In genomic region chr5:69333668-69334315, GRCh38 we compare ENCODE assay signal across 8 cellular contexts. TPM values are rescaled to one million over a fixed set of nuclear protein-coding genes. Genes with fewer than 3 reads are reported as not detected.
DNase-seq lines count a peak whose midpoint lies in the region; ATAC-seq, FAIRE-seq and TF ChIP-seq lines count a peak whose summit lies in the region.
"Not testable (repeated sequence)": the region's sequence is repeated elsewhere in the genome, so short reads cannot be mapped to it uniquely, and the experiment has no call there.

No MANE protein-coding gene starts in this region.

- H3K4me1 Mint-ChIP-seq in activated CD8-positive, alpha-beta T cell treated with anti-CD3 and anti-CD28 coated beads for 36 hours (ENCODE audit: low read depth): peaks cover 12% of the 10 kb centered on the region
- not testable (repeated sequence) for H3K4me1 Mint-ChIP-seq in chondrocyte (ENCODE audit: low read depth)

- not testable (repeated sequence) for H2AFZ ChIP-seq in HCT116 (ENCODE audit: low read depth, low read length, poor library complexity, severe bottlenecking); PC-9; HepG2 (ENCODE audit: low read length)

- POLR2A ChIA-PET in HCT116 (lab: Charles Lee): interaction anchor here (0.6 kb wide), 1 partner anchor 8 kb away, joined by 5 read pairs; no protein-coding TSS in a partner anchor
- POLR2A ChIA-PET in PC-9 (lab: Charles Lee; ENCODE audit: unreplicated experiment): interaction anchor here (0.7 kb wide), 1 partner anchor 245 kb away, joined by 3 read pairs; no protein-coding TSS in a partner anchor
- POLR2A ChIA-PET in activated CD8-positive, alpha-beta T cell treated with anti-CD3 and anti-CD28 coated beads for 36 hours (lab: Charles Lee): not testable (repeated sequence)
- POLR2A ChIA-PET in HepG2 (lab: Yijun Ruan, JAX): interaction anchor here (0.8 to 3.5 kb wide), 5 partner anchors 57 to 240 kb away, joined by 3 to 27 read pairs (median 5); partner anchors contain the start of genes CCNB1, CDK7 and SLC30A5

- H3K9me3 Mint-ChIP-seq in activated CD8-positive, alpha-beta T cell treated with anti-CD3 and anti-CD28 coated beads for 36 hours; chondrocyte (ENCODE audit: low read depth): not testable (repeated sequence)

- DNase-seq in BE2C (peak; percentile 17), chondrocyte (ENCODE audit: low spot score) (peak; percentile 59), upper lobe of right lung (peak; percentile 62)
- not testable (repeated sequence) for DNase-seq in HCT116 (ENCODE audit: low read depth, low spot score); PC-9; HepG2 (ENCODE audit: low spot score)
- DNase-seq in activated CD8-positive, alpha-beta T cell treated with anti-CD3 and anti-CD28 coated beads for 36 hours: peak; percentile 7

- FAIRE-seq in HepG2 (lab: Jason Lieb, UNC): not testable (repeated sequence)

- H3K9ac ChIP-seq in HCT116 (ENCODE audit: low read length); HepG2 (ENCODE audit: insufficient read depth, low read depth, low read length): not testable (repeated sequence)

- 92% methylated on average over 23 of the region's 25 CpGs for WGBS in HepG2 (ENCODE audit: low lambda C conversion rate)

- intact Hi-C loops in HCT116 (cut with micrococcal nuclease) (loop anchor here (1.0 to 10.0 kb wide), 3 partner anchors 61 to 289 kb away; no protein-coding TSS in a partner anchor), PC-9 (cut with micrococcal nuclease; ENCODE audit: unreplicated experiment) (loop anchor here (5.0 to 10.0 kb wide), 4 partner anchors 34 to 289 kb away; partner anchors contain the start of genes AK6, RAD17, SLC30A5 and TAF9), HepG2 (cut with micrococcal nuclease; ENCODE audit: unreplicated experiment) (loop anchor here (1.0 to 5.0 kb wide), 5 partner anchors 144 to 309 kb away; partner anchors contain the start of genes CCNB1 and CENPH)
- intact Hi-C loops in activated CD8-positive, alpha-beta T cell treated with anti-CD3 and anti-CD28 coated beads for 36 hours (cut with micrococcal nuclease): loop anchor here (5.0 to 10.0 kb wide), 2 partner anchors 239 to 291 kb away; partner anchors contain the start of gene SLC30A5
- intact Hi-C loops in upper lobe of right lung (cut with DNase I): not testable (repeated sequence)

- not testable (repeated sequence) for H3K9me2 ChIP-seq in HCT116 (ENCODE audit: insufficient read depth); PC-9 (ENCODE audit: insufficient read depth)

- TF ChIP-seq CTCF in BE2C (IDR thresholded peaks at IDR 0.05; ENCODE audit: low read depth, low read length); HCT116 (IDR thresholded peaks at IDR 0.05 in 2 of 3, conservative IDR thresholded peaks at IDR 0.05 in 1 of 3; ENCODE audit: borderline replicate concordance in 1 of 3, insufficient read depth in 1 of 3, low read depth in 2 of 3, low read length in 2 of 3); PC-9 (conservative IDR thresholded peaks at IDR 0.05); activated CD8-positive, alpha-beta T cell treated with anti-CD3 and anti-CD28 coated beads for 36 hours (IDR thresholded peaks at IDR 0.05); chondrocyte (IDR thresholded peaks at IDR 0.05); HepG2 (CRISPR knock-in tag; IDR thresholded peaks at IDR 0.05); neutrophil (IDR thresholded peaks at IDR 0.05); upper lobe of right lung (IDR thresholded peaks at IDR 0.05): not testable (repeated sequence)

- not testable (repeated sequence) for H3K27ac Mint-ChIP-seq in activated CD8-positive, alpha-beta T cell treated with anti-CD3 and anti-CD28 coated beads for 36 hours; chondrocyte (ENCODE audit: unreplicated experiment)

- ATAC-seq in HCT116; activated CD8-positive, alpha-beta T cell treated with anti-CD3 and anti-CD28 coated beads for 36 hours; upper lobe of right lung: not testable (repeated sequence)
- 0 out of 3 replicates have a peak, but pooled peaks have one; percentile 5 for ATAC-seq in HepG2

- RAD21 ChIA-PET in HCT116 (lab: Charles Lee; ENCODE audit: low non-redundant PET in 1 of 2, low total read pairs in 2 of 2, uncharacterized antibody in 2 of 2, unreplicated experiment in 2 of 2): not testable (repeated sequence)

- TF ChIP-seq RAD21 in HCT116 (IDR thresholded peaks at IDR 0.05; ENCODE audit: low read depth); HepG2 (CRISPR knock-in tag; IDR thresholded peaks at IDR 0.05): not testable (repeated sequence)

- H3K36me3 Mint-ChIP-seq in activated CD8-positive, alpha-beta T cell treated with anti-CD3 and anti-CD28 coated beads for 36 hours (ENCODE audit: low read depth); chondrocyte (ENCODE audit: low read depth): not testable (repeated sequence)

- in situ Hi-C loops in HepG2 (cut with HindIII; ENCODE audit: extremely low pct_ligation_motif_present, low pct_unique_long_range_greater_than_20kb): loop anchor here (10.0 kb wide), 2 partner anchors 59 to 239 kb away; partner anchors contain the start of gene SLC30A5

- not testable (repeated sequence) for H3K36me3 ChIP-seq in BE2C; HCT116 (ENCODE audit: control insufficient read depth in 1 of 2, insufficient read depth in 2 of 2, low read length in 2 of 2); PC-9 (ENCODE audit: low read depth); HepG2 (replicated peaks in 1 of 2; ENCODE audit: control insufficient read depth in 1 of 2, insufficient read depth in 2 of 2, low read length in 2 of 2); neutrophil; upper lobe of right lung

- H3F3A ChIP-seq in PC-9 (ENCODE audit: insufficient read depth, low read depth): peaks cover 46% of the 10 kb centered on the region

- H3K9me3 ChIP-seq in BE2C; HCT116 (ENCODE audit: control insufficient read depth in 1 of 2, insufficient read depth in 1 of 2, low read depth in 1 of 2, low read length in 2 of 2); PC-9 (ENCODE audit: insufficient read depth, low read depth); HepG2 (ENCODE audit: low read length); neutrophil; upper lobe of right lung: not testable (repeated sequence)

- not testable (repeated sequence) for H3K79me2 ChIP-seq in HCT116 (ENCODE audit: insufficient read depth, low read length); HepG2 (ENCODE audit: insufficient read depth, low read length)
- H3K79me2 ChIP-seq in PC-9 (ENCODE audit: low read depth): peaks cover 10% of the 10 kb centered on the region; the same call in 1 of the 2 replicates

- not testable (repeated sequence) for TF ChIP-seq EP300 in HepG2 (IDR thresholded peaks at IDR 0.05; ENCODE audit: low read depth in 2 of 2, low read length in 2 of 2); HepG2 (CRISPR knock-in tag; IDR thresholded peaks at IDR 0.05; ENCODE audit: borderline replicate concordance)

- H3K4me2 ChIP-seq in HCT116 (ENCODE audit: low read length) (peak overlapping the region; percentile 84; the same call in 1 of the 2 replicates), PC-9 (peak overlapping the region; percentile 96), HepG2 (ENCODE audit: low read depth, low read length) (peak overlapping the region; percentile 67)

- BruUV-seq in HCT116 (replicated peaks; lab: Mats Ljungman, UMichigan); PC-9 (replicated peaks; lab: Mats Ljungman, UMichigan); HepG2 (replicated peaks; lab: Mats Ljungman, UMichigan): not testable (repeated sequence)

- not testable (repeated sequence) for H3K27me3 Mint-ChIP-seq in activated CD8-positive, alpha-beta T cell treated with anti-CD3 and anti-CD28 coated beads for 36 hours; chondrocyte (ENCODE audit: low read depth)

- not testable (repeated sequence) for H3K4me3 ChIP-seq in BE2C (ENCODE audit: low read depth, low read length); HCT116 (replicated peaks in 1 of 2; ENCODE audit: low read depth in 1 of 2, low read length in 2 of 2); HepG2 (replicated peaks in 1 of 3; ENCODE audit: insufficient read depth in 1 of 3, low read depth in 2 of 3, low read length in 3 of 3); neutrophil (ENCODE audit: low read depth in 1 of 2, low read length in 1 of 2); upper lobe of right lung
- peak overlapping the region; percentile 66; the same call in 1 of the 2 replicates for H3K4me3 ChIP-seq in PC-9

- not testable (repeated sequence) for H3K27me3 ChIP-seq in BE2C; HCT116 (ENCODE audit: insufficient read depth, low read length); PC-9 (ENCODE audit: insufficient read depth, low read depth); HepG2 (ENCODE audit: control insufficient read depth in 1 of 2, insufficient read depth in 2 of 2, low read length in 2 of 2); neutrophil; upper lobe of right lung

- H4K20me1 ChIP-seq in HCT116 (ENCODE audit: insufficient read depth); PC-9 (ENCODE audit: insufficient read depth); HepG2 (ENCODE audit: insufficient read depth, low read length): not testable (repeated sequence)

- CTCF ChIA-PET in HCT116 (lab: Charles Lee) (interaction anchor here (1.0 to 3.9 kb wide), 5 partner anchors 14 to 309 kb away, joined by 4 to 22 read pairs (median 5); partner anchors contain the start of gene SLC30A5), PC-9 (lab: Charles Lee) (interaction anchor here (0.8 kb wide), 1 partner anchor 166 kb away, joined by 3 read pairs; no protein-coding TSS in a partner anchor)
- CTCF ChIA-PET in activated CD8-positive, alpha-beta T cell treated with anti-CD3 and anti-CD28 coated beads for 36 hours (lab: Charles Lee): interaction anchor here (0.8 to 3.3 kb wide), 14 partner anchors 8 to 291 kb away, joined by 3 to 16 read pairs (median 4); partner anchors contain the start of genes CENPH, RAD17 and SLC30A5
- CTCF ChIA-PET in HepG2 (lab: Yijun Ruan, JAX; ENCODE audit: low intra/inter-chr PET ratio, low total read pairs): not testable (repeated sequence)

- not testable (repeated sequence) for H3K27ac ChIP-seq in HCT116 (ENCODE audit: low read depth, low read length); PC-9; HepG2 (ENCODE audit: extremely low read length, insufficient read depth, low read length); upper lobe of right lung
- H3K27ac ChIP-seq in neutrophil: peak overlapping the region; percentile 71

- not testable (repeated sequence) for H3K4me3 Mint-ChIP-seq in activated CD8-positive, alpha-beta T cell treated with anti-CD3 and anti-CD28 coated beads for 36 hours; chondrocyte (ENCODE audit: unreplicated experiment)

- not testable (repeated sequence) for H3K4me1 ChIP-seq in BE2C, upper lobe of right lung
- H3K4me1 ChIP-seq in HCT116 (ENCODE audit: control insufficient read depth in 1 of 2, insufficient read depth in 2 of 2, low read length in 2 of 2) (peaks cover 9 to 48% of the 10 kb centered on the region in 2 experiments; a peak in 3 of 4 replicates), PC-9 (replicated peaks; ENCODE audit: insufficient read depth) (peaks cover 35% of the 10 kb centered on the region), HepG2 (ENCODE audit: insufficient read depth, low read length) (peaks cover 51% of the 10 kb centered on the region), neutrophil (ENCODE audit: control insufficient read depth in 1 of 2, insufficient read depth in 1 of 2, low read depth in 1 of 2, low read length in 1 of 2) (peaks cover 48 to 51% of the 10 kb centered on the region in 2 experiments)

- not testable (repeated sequence) for TF ChIP-seq POLR2A in HCT116 (IDR thresholded peaks at IDR 0.05; ENCODE audit: borderline replicate concordance, extremely low read depth, insufficient read depth, insufficient read length); HepG2 (IDR thresholded peaks at IDR 0.05; ENCODE audit: insufficient read depth in 1 of 2, low read depth in 2 of 2, low read length in 2 of 2)

RNA-seq across cellular contexts. Expression of gene CCDC125, which starts 1.2 kb away (rescaled TPM):
- 6.1 TPM for polyA plus RNA-seq in BE2C (2012; ENCODE audit: insufficient read depth, insufficient read length, low read depth)
- total RNA-seq in HCT116 (2021; ENCODE audit: unreplicated experiment) (15.9 TPM), PC-9 (2021) (9.1 and 16.6 TPM in 2 replicates), chondrocyte (1.5 to 4.6 TPM (median 1.9 TPM) in 3 replicates), HepG2 (2016; rRNA removed; fragmentation: Illumina TruSeq; extraction: Trizol) (7.5 and 12.4 TPM in 2 replicates), upper lobe of right lung (11.1 TPM)
- polyA plus RNA-seq in HCT116 (2012): 4.1 and 6.1 TPM in 2 replicates
- total RNA-seq in activated CD8-positive, alpha-beta T cell treated with anti-CD3 and anti-CD28 coated beads for 36 hours: 1 to 10 TPM; 8.3 to 9.1 TPM
- 6.2 and 6.8 TPM in 2 replicates for total RNA-seq in HepG2 (2016; cell fraction: cytosol; rRNA removed; fragmentation: Illumina TruSeq; extraction: Trizol; ENCODE audit: low read depth)
- total RNA-seq in HepG2 (2016; cell fraction: insoluble cytoplasmic fraction; rRNA removed; fragmentation: Illumina TruSeq; extraction: Trizol): 8.2 and 10.5 TPM in 2 replicates
- 5.3 and 5.8 TPM in 2 replicates for total RNA-seq in HepG2 (2016; cell fraction: membrane; rRNA removed; fragmentation: Illumina TruSeq; extraction: Trizol)
- 5.4 and 7.7 TPM in 2 replicates for total RNA-seq in HepG2 (2016; cell fraction: nucleus; rRNA removed; fragmentation: Illumina TruSeq; extraction: Trizol)
- polyA plus RNA-seq in HepG2 (2011; rRNA removed): 3.6 and 5.3 TPM in 2 replicates
- 1.7 and 2.2 TPM in 2 replicates for polyA plus RNA-seq in HepG2 (2011; cell fraction: cytosol; rRNA removed)
- polyA plus RNA-seq in HepG2 (2011; cell fraction: nucleus; rRNA removed): 4.8 and 5.1 TPM in 2 replicates
- 4.0 and 7.1 TPM in 2 replicates for polyA plus RNA-seq in HepG2 (2012)
- polyA plus RNA-seq in HepG2 (2016; cell fraction: cytosol; fragmentation: Illumina TruSeq; extraction: Trizol; ENCODE audit: low read depth): 0.85 and 1.3 TPM in 2 replicates
- polyA plus RNA-seq in HepG2 (2016; cell fraction: insoluble cytoplasmic fraction; fragmentation: Illumina TruSeq; extraction: Trizol; ENCODE audit: low read depth): 8.6 and 9.1 TPM in 2 replicates
- polyA plus RNA-seq in HepG2 (2016; cell fraction: membrane; fragmentation: Illumina TruSeq; extraction: Trizol; ENCODE audit: low read depth): 2.4 and 2.7 TPM in 2 replicates
- 9.9 and 11.3 TPM in 2 replicates for polyA plus RNA-seq in HepG2 (2016; cell fraction: nucleus; fragmentation: Illumina TruSeq; extraction: Trizol; ENCODE audit: insufficient read depth, low read depth)
- 1.7 and 4.1 TPM in 2 replicates for polyA minus RNA-seq in HepG2 (2011; rRNA and poly(A)+ RNA removed; ENCODE audit: low replicate concordance)
- 4.3 and 5.8 TPM in 2 replicates for polyA minus RNA-seq in HepG2 (2011; cell fraction: cytosol; rRNA and poly(A)+ RNA removed)
- polyA minus RNA-seq in HepG2 (2011; cell fraction: nucleus; rRNA and poly(A)+ RNA removed): 8.6 and 14.5 TPM in 2 replicates

RNA-seq across cellular contexts. Expression of gene AK6, which starts 35.5 kb away (rescaled TPM):
- polyA plus RNA-seq in BE2C (2012; ENCODE audit: insufficient read depth, insufficient read length, low read depth): 101 TPM
- total RNA-seq in HCT116 (2021; ENCODE audit: unreplicated experiment): 33.4 TPM
- 17.1 and 25.3 TPM in 2 replicates for polyA plus RNA-seq in HCT116 (2012)
- 21.6 and 23.0 TPM in 2 replicates for total RNA-seq in PC-9 (2021)
- total RNA-seq in activated CD8-positive, alpha-beta T cell treated with anti-CD3 and anti-CD28 coated beads for 36 hours: 100 to 1,000 TPM in 1 of 2 experiments, 10 to 100 TPM in 1; 95.7 to 107 TPM
- total RNA-seq in chondrocyte: 32.5 to 38.6 TPM (median 33.0 TPM) in 3 replicates
- 77.2 and 123 TPM in 2 replicates for total RNA-seq in HepG2 (2016; rRNA removed; fragmentation: Illumina TruSeq; extraction: Trizol)
- total RNA-seq in HepG2 (2016; cell fraction: cytosol; rRNA removed; fragmentation: Illumina TruSeq; extraction: Trizol; ENCODE audit: low read depth): 19.9 and 26.6 TPM in 2 replicates
- total RNA-seq in HepG2 (2016; cell fraction: insoluble cytoplasmic fraction; rRNA removed; fragmentation: Illumina TruSeq; extraction: Trizol): 86.9 and 113 TPM in 2 replicates
- 29.6 and 39.6 TPM in 2 replicates for total RNA-seq in HepG2 (2016; cell fraction: membrane; rRNA removed; fragmentation: Illumina TruSeq; extraction: Trizol)
- 30.1 and 40.3 TPM in 2 replicates for total RNA-seq in HepG2 (2016; cell fraction: nucleus; rRNA removed; fragmentation: Illumina TruSeq; extraction: Trizol)
- polyA plus RNA-seq in HepG2 (2011; rRNA removed): 23.9 and 31.1 TPM in 2 replicates
- 7.2 and 13.4 TPM in 2 replicates for polyA plus RNA-seq in HepG2 (2011; cell fraction: cytosol; rRNA removed)
- 5.2 and 7.5 TPM in 2 replicates for polyA plus RNA-seq in HepG2 (2011; cell fraction: nucleus; rRNA removed)
- 58.7 and 68.0 TPM in 2 replicates for polyA plus RNA-seq in HepG2 (2012)
- polyA plus RNA-seq in HepG2 (2016; cell fraction: cytosol; fragmentation: Illumina TruSeq; extraction: Trizol; ENCODE audit: low read depth): 27.2 and 28.8 TPM in 2 replicates
- 115 and 135 TPM in 2 replicates for polyA plus RNA-seq in HepG2 (2016; cell fraction: insoluble cytoplasmic fraction; fragmentation: Illumina TruSeq; extraction: Trizol; ENCODE audit: low read depth)
- 30.4 and 34.6 TPM in 2 replicates for polyA plus RNA-seq in HepG2 (2016; cell fraction: membrane; fragmentation: Illumina TruSeq; extraction: Trizol; ENCODE audit: low read depth)
- 58.3 and 67.4 TPM in 2 replicates for polyA plus RNA-seq in HepG2 (2016; cell fraction: nucleus; fragmentation: Illumina TruSeq; extraction: Trizol; ENCODE audit: insufficient read depth, low read depth)
- polyA minus RNA-seq in HepG2 (2011; rRNA and poly(A)+ RNA removed; ENCODE audit: low replicate concordance): 1.1 and 3.2 TPM in 2 replicates
- polyA minus RNA-seq in HepG2 (2011; cell fraction: cytosol; rRNA and poly(A)+ RNA removed): 8.1 and 9.9 TPM in 2 replicates
- polyA minus RNA-seq in HepG2 (2011; cell fraction: nucleus; rRNA and poly(A)+ RNA removed): 8.4 and 11.6 TPM in 2 replicates
- 31.4 TPM for total RNA-seq in upper lobe of right lung

RNA-seq across cellular contexts. Expression of gene TAF9, which starts 35.5 kb away (rescaled TPM):
- polyA plus RNA-seq in BE2C (2012; ENCODE audit: insufficient read depth, insufficient read length, low read depth): 63.1 TPM
- total RNA-seq in HCT116 (2021; ENCODE audit: unreplicated experiment): 92.0 TPM
- 83.9 and 109 TPM in 2 replicates for polyA plus RNA-seq in HCT116 (2012)
- total RNA-seq in PC-9 (2021): 44.4 and 50.8 TPM in 2 replicates
- 10 to 100 TPM; 68.8 to 70.6 TPM for total RNA-seq in activated CD8-positive, alpha-beta T cell treated with anti-CD3 and anti-CD28 coated beads for 36 hours
- total RNA-seq in chondrocyte: 49.4 to 75.6 TPM (median 64.8 TPM) in 3 replicates
- 113 and 158 TPM in 2 replicates for total RNA-seq in HepG2 (2016; rRNA removed; fragmentation: Illumina TruSeq; extraction: Trizol)
- total RNA-seq in HepG2 (2016; cell fraction: cytosol; rRNA removed; fragmentation: Illumina TruSeq; extraction: Trizol; ENCODE audit: low read depth): 89.1 and 123 TPM in 2 replicates
- total RNA-seq in HepG2 (2016; cell fraction: insoluble cytoplasmic fraction; rRNA removed; fragmentation: Illumina TruSeq; extraction: Trizol): 117 and 158 TPM in 2 replicates
- total RNA-seq in HepG2 (2016; cell fraction: membrane; rRNA removed; fragmentation: Illumina TruSeq; extraction: Trizol): 138 and 162 TPM in 2 replicates
- 53.5 and 61.0 TPM in 2 replicates for total RNA-seq in HepG2 (2016; cell fraction: nucleus; rRNA removed; fragmentation: Illumina TruSeq; extraction: Trizol)
- polyA plus RNA-seq in HepG2 (2011; rRNA removed): 163 and 218 TPM in 2 replicates
- 120 and 161 TPM in 2 replicates for polyA plus RNA-seq in HepG2 (2011; cell fraction: cytosol; rRNA removed)
- 61.6 and 88.4 TPM in 2 replicates for polyA plus RNA-seq in HepG2 (2011; cell fraction: nucleus; rRNA removed)
- 126 and 134 TPM in 2 replicates for polyA plus RNA-seq in HepG2 (2012)
- polyA plus RNA-seq in HepG2 (2016; cell fraction: cytosol; fragmentation: Illumina TruSeq; extraction: Trizol; ENCODE audit: low read depth): 140 and 201 TPM in 2 replicates
- 215 and 221 TPM in 2 replicates for polyA plus RNA-seq in HepG2 (2016; cell fraction: insoluble cytoplasmic fraction; fragmentation: Illumina TruSeq; extraction: Trizol; ENCODE audit: low read depth)
- polyA plus RNA-seq in HepG2 (2016; cell fraction: membrane; fragmentation: Illumina TruSeq; extraction: Trizol; ENCODE audit: low read depth): 169 and 209 TPM in 2 replicates
- 106 and 107 TPM in 2 replicates for polyA plus RNA-seq in HepG2 (2016; cell fraction: nucleus; fragmentation: Illumina TruSeq; extraction: Trizol; ENCODE audit: insufficient read depth, low read depth)
- 35.6 and 91.9 TPM in 2 replicates for polyA minus RNA-seq in HepG2 (2011; rRNA and poly(A)+ RNA removed; ENCODE audit: low replicate concordance)
- 50.7 and 61.5 TPM in 2 replicates for polyA minus RNA-seq in HepG2 (2011; cell fraction: cytosol; rRNA and poly(A)+ RNA removed)
- 67.7 and 76.2 TPM in 2 replicates for polyA minus RNA-seq in HepG2 (2011; cell fraction: nucleus; rRNA and poly(A)+ RNA removed)
- 31.7 TPM for total RNA-seq in upper lobe of right lung

RNA-seq across cellular contexts. Expression of gene RAD17, which starts 35.8 kb away (rescaled TPM):
- 55.8 TPM for polyA plus RNA-seq in BE2C (2012; ENCODE audit: insufficient read depth, insufficient read length, low read depth)
- total RNA-seq in HCT116 (2021; ENCODE audit: unreplicated experiment) (29.0 TPM), PC-9 (2021) (21.1 and 22.4 TPM in 2 replicates), chondrocyte (22.4 to 25.7 TPM (median 25.3 TPM) in 3 replicates), HepG2 (2016; rRNA removed; fragmentation: Illumina TruSeq; extraction: Trizol) (25.9 and 29.8 TPM in 2 replicates), upper lobe of right lung (19.1 TPM)
- 13.6 and 18.2 TPM in 2 replicates for polyA plus RNA-seq in HCT116 (2012)
- total RNA-seq in activated CD8-positive, alpha-beta T cell treated with anti-CD3 and anti-CD28 coated beads for 36 hours: 10 to 100 TPM; 22.9 to 26.5 TPM
- 9.4 and 11.1 TPM in 2 replicates for total RNA-seq in HepG2 (2016; cell fraction: cytosol; rRNA removed; fragmentation: Illumina TruSeq; extraction: Trizol; ENCODE audit: low read depth)
- 25.6 and 26.4 TPM in 2 replicates for total RNA-seq in HepG2 (2016; cell fraction: insoluble cytoplasmic fraction; rRNA removed; fragmentation: Illumina TruSeq; extraction: Trizol)
- 23.9 and 26.0 TPM in 2 replicates for total RNA-seq in HepG2 (2016; cell fraction: membrane; rRNA removed; fragmentation: Illumina TruSeq; extraction: Trizol)
- total RNA-seq in HepG2 (2016; cell fraction: nucleus; rRNA removed; fragmentation: Illumina TruSeq; extraction: Trizol): 27.9 and 35.1 TPM in 2 replicates
- polyA plus RNA-seq in HepG2 (2011; rRNA removed): 23.7 and 24.0 TPM in 2 replicates
- polyA plus RNA-seq in HepG2 (2011; cell fraction: cytosol; rRNA removed): 8.5 and 9.4 TPM in 2 replicates
- 22.9 and 25.3 TPM in 2 replicates for polyA plus RNA-seq in HepG2 (2011; cell fraction: nucleus; rRNA removed)
- 15.5 and 20.1 TPM in 2 replicates for polyA plus RNA-seq in HepG2 (2012)
- 4.9 and 6.9 TPM in 2 replicates for polyA plus RNA-seq in HepG2 (2016; cell fraction: cytosol; fragmentation: Illumina TruSeq; extraction: Trizol; ENCODE audit: low read depth)
- polyA plus RNA-seq in HepG2 (2016; cell fraction: insoluble cytoplasmic fraction; fragmentation: Illumina TruSeq; extraction: Trizol; ENCODE audit: low read depth): 25.8 and 28.2 TPM in 2 replicates
- 14.6 and 15.5 TPM in 2 replicates for polyA plus RNA-seq in HepG2 (2016; cell fraction: membrane; fragmentation: Illumina TruSeq; extraction: Trizol; ENCODE audit: low read depth)
- polyA plus RNA-seq in HepG2 (2016; cell fraction: nucleus; fragmentation: Illumina TruSeq; extraction: Trizol; ENCODE audit: insufficient read depth, low read depth): 41.9 and 44.3 TPM in 2 replicates
- polyA minus RNA-seq in HepG2 (2011; rRNA and poly(A)+ RNA removed; ENCODE audit: low replicate concordance): 34.2 and 35.8 TPM in 2 replicates
- 9.0 and 12.0 TPM in 2 replicates for polyA minus RNA-seq in HepG2 (2011; cell fraction: cytosol; rRNA and poly(A)+ RNA removed)
- 56.1 and 59.7 TPM in 2 replicates for polyA minus RNA-seq in HepG2 (2011; cell fraction: nucleus; rRNA and poly(A)+ RNA removed)
